In genomic region chr2:28901841-28902240, GRCh38 we compare ENCODE assay signal across 1 cellular context.
TF ChIP-seq lines count a peak whose summit lies in the region.

No MANE protein-coding gene starts in this region.

TF ChIP-seq in endothelial cell of umbilical vein, 7 proteins besides CTCF, POLR2A, EP300 and RAD21:
- TF ChIP-seq JUN (IDR thresholded peaks at IDR 0.05; ENCODE audit: borderline replicate concordance, insufficient read depth, insufficient read length, low read depth) = no peak
- no peak for TF ChIP-seq MYC (IDR thresholded peaks at IDR 0.05; ENCODE audit: low read depth, low read length)
- TF ChIP-seq GATA2 (IDR thresholded peaks at IDR 0.05; ENCODE audit: insufficient read depth, insufficient read length, low read depth, low read length) = no peak
- TF ChIP-seq POLR2AphosphoS5 (IDR thresholded peaks at IDR 0.05; ENCODE audit: insufficient read depth, low read depth, low read length) = no peak
- no peak for TF ChIP-seq MAX (IDR thresholded peaks at IDR 0.05; ENCODE audit: insufficient read depth, insufficient read length)
- TF ChIP-seq FOS (IDR thresholded peaks at IDR 0.05; ENCODE audit: borderline replicate concordance, insufficient read depth, low read length) = no peak
- TF ChIP-seq EZH2 (IDR thresholded peaks at IDR 0.05; ENCODE audit: borderline replicate concordance, low read depth, low read length, severe bottlenecking) = no peak
TF ChIP-seq in endothelial cell of umbilical vein: peak in this region for 0.
